In the genomic region with DNA sequence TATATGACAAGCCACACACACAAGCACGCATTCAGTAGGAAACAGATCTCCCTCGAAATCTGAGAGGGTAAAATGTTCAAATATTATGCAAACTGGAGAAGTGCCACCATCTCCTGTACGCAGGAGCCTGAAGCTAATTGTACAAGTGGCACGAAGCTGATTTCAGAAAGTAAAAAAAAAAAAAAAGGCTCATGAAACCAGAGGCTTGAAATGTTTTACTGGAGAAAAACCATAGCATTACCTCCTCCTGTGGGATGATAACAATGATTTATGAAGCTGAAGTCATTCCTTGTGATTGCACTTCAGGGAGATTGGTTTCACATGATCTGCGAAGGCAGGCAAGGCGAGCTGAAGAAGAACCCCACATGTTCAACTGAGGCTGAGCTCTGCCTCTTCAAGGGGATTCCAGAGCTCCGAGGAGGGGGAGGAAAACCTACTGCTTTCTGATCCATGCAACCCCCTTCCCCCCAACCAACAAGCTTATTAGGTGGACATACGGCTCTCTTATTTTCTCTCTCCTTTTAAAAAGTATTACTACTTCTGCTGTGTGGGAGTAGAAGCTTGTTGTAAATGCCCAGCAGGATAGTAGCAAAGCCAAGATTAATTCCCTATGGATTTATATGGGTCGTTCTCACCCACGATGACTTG, we compare ENCODE assay signal across 9 cellular contexts.
DNase-seq lines count a peak whose midpoint lies in the region; ATAC-seq and TF ChIP-seq lines count a peak whose summit lies in the region.
"Had no signal": no experiment of that assay in that cellular context is flagged by ENCODE, and none has a peak within 500 bp of the region (broad histone marks: within the 10 kb centered on the region; RNA-seq: fewer than 3 reads in every experiment).

No MANE protein-coding gene starts in this region.

- no peak for TF ChIP-seq EP300 in SK-N-SH (IDR thresholded peaks at IDR 0.05; ENCODE audit: borderline replicate concordance in 1 of 2, low read depth in 1 of 2, low read length in 1 of 2)

- peaks cover 41% of the 10 kb centered on the region for H3F3A ChIP-seq in SK-N-SH (replicated peaks; ENCODE audit: insufficient read depth)

- DNase-seq in AG04449 (ENCODE audit: low read depth, low spot score) (peak; percentile 89), HEK293T (ENCODE audit: extremely low spot score) (peak; percentile 64), SK-N-SH (no peak), kidney epithelial cell (ENCODE audit: low read depth) (peak; percentile 71)
- no peak for DNase-seq in activated CD4-positive, alpha-beta T cell treated with anti-CD3 and anti-CD28 coated beads, Interleukin-2, amount 50 U/mL, for 1 hour
- DNase-seq: effector CD4-positive, alpha-beta T cell had no signal

- 79% methylated on average over 10 of the region's 10 CpGs for WGBS in SK-N-SH (ENCODE audit: low lambda C conversion rate)

- POLR2A ChIA-PET in AG04449 (lab: Yijun Ruan, JAX) = interaction anchor here (0.8 to 1.7 kb wide), 14 partner anchors 10 to 195 kb away, joined by 3 to 12 read pairs (median 4); no protein-coding TSS in a partner anchor
- POLR2A ChIA-PET in HEK293T (lab: Yijun Ruan, JAX) = interaction anchor here (1.1 to 1.2 kb wide), 2 partner anchors 83 to 113 kb away, joined by 4 read pairs; no protein-coding TSS in a partner anchor
- POLR2A ChIA-PET in SK-N-SH (lab: Yijun Ruan, JAX) = no interaction called here

- H3K36me3 ChIP-seq in SK-N-SH (replicated peaks in 1 of 2; ENCODE audit: control insufficient read depth in 1 of 2, insufficient read depth in 2 of 2, low read length in 1 of 2) (peaks cover 4 to 38% of the 10 kb centered on the region in 2 experiments), kidney epithelial cell (ENCODE audit: control insufficient read depth, insufficient read depth, low read length) (no peaks in the 10 kb centered on the region)

- peak overlapping the region; percentile 52 for H3K4me2 ChIP-seq in SK-N-SH

- H3K4me1 ChIP-seq in SK-N-SH (ENCODE audit: control insufficient read depth in 1 of 2, insufficient read depth in 2 of 2, low read depth in 1 of 2, low read length in 1 of 2) = peaks cover 0 to 25% of the 10 kb centered on the region in 2 experiments; a peak in 3 of 4 replicates

- no peaks in the 10 kb centered on the region for H4K20me1 ChIP-seq in SK-N-SH (ENCODE audit: insufficient read depth)

- ATAC-seq in HG02763 (IDR thresholded peaks at IDR 0.05; ENCODE audit: unreplicated experiment) (no peak), HG03025 (IDR thresholded peaks at IDR 0.05; ENCODE audit: low FRiP score, unreplicated experiment) (no peak), GM19328 (IDR thresholded peaks at IDR 0.05; ENCODE audit: unreplicated experiment) (no peak)

- no peak for TF ChIP-seq CTCF in AG04449 (IDR thresholded peaks at IDR 0.05; ENCODE audit: insufficient read depth, low read length, missing control alignments)
- no peak for TF ChIP-seq CTCF in SK-N-SH (IDR thresholded peaks at IDR 0.05)
- TF ChIP-seq CTCF in kidney epithelial cell (IDR thresholded peaks at IDR 0.05; ENCODE audit: insufficient read depth, low read length, poor library complexity, severe bottlenecking) = no peak

- CTCF ChIA-PET in AG04449 (lab: Yijun Ruan, JAX) (interaction anchor here (0.7 to 1.6 kb wide), 10 partner anchors 10 to 177 kb away, joined by 3 to 8 read pairs (median 4); no protein-coding TSS in a partner anchor), HEK293T (lab: Yijun Ruan, JAX) (interaction anchor here (0.6 kb wide), 1 partner anchor 24 kb away, joined by 3 read pairs; no protein-coding TSS in a partner anchor), SK-N-SH (lab: Yijun Ruan, JAX) (interaction anchor here (0.9 kb wide), 1 partner anchor 35 kb away, joined by 3 read pairs; no protein-coding TSS in a partner anchor)

- no peaks in the 10 kb centered on the region for H3K9me2 ChIP-seq in SK-N-SH

- no peak for TF ChIP-seq RAD21 in SK-N-SH (IDR thresholded peaks at IDR 0.05; ENCODE audit: low read length)

- H3K4me3 ChIP-seq in AG04449 (ENCODE audit: low read depth, low read length) = peak overlapping the region; percentile 16; the same call in 1 of the 2 replicates
- H3K4me3 ChIP-seq in SK-N-SH (ENCODE audit: low read depth in 2 of 2, low read length in 1 of 2) = no peak overlapping the region
- no peak overlapping the region for H3K4me3 ChIP-seq in kidney epithelial cell (ENCODE audit: low read depth, low read length)

- no peaks in the 10 kb centered on the region for H3K27me3 ChIP-seq in SK-N-SH (ENCODE audit: insufficient read depth)
- no peaks in the 10 kb centered on the region for H3K27me3 ChIP-seq in kidney epithelial cell (ENCODE audit: control insufficient read depth, insufficient read depth, low read length)

- peak overlapping the region; percentile 62 to 84; a peak in 3 of 4 replicates for H3K27ac ChIP-seq in SK-N-SH (ENCODE audit: low read depth in 2 of 2, low read length in 1 of 2)

- peak overlapping the region; percentile 42; the same call in 1 of the 2 replicates for H3K9ac ChIP-seq in SK-N-SH

- H3K9me3 ChIP-seq in SK-N-SH = no peaks in the 10 kb centered on the region

- H2AFZ ChIP-seq in SK-N-SH (ENCODE audit: low read depth) = no peak overlapping the region

- H3K79me2 ChIP-seq in SK-N-SH (ENCODE audit: insufficient read depth) = peaks cover 60% of the 10 kb centered on the region

TF ChIP-seq in HEK293T, 16 proteins besides CTCF, POLR2A, EP300 and RAD21:
- TF ChIP-seq NFRKB (IDR thresholded peaks at IDR 0.05) = no peak
- peak; percentile 97 for TF ChIP-seq ZNF384 (IDR thresholded peaks at IDR 0.05)
- TF ChIP-seq LEF1 (IDR thresholded peaks at IDR 0.05; ENCODE audit: borderline replicate concordance) = no peak; the same call in 1 of the 2 replicates
- peak; percentile 52; the same call in 1 of the 2 replicates for TF ChIP-seq CTBP1 (IDR thresholded peaks at IDR 0.05; ENCODE audit: borderline replicate concordance)
- TF ChIP-seq, protein P1, sequence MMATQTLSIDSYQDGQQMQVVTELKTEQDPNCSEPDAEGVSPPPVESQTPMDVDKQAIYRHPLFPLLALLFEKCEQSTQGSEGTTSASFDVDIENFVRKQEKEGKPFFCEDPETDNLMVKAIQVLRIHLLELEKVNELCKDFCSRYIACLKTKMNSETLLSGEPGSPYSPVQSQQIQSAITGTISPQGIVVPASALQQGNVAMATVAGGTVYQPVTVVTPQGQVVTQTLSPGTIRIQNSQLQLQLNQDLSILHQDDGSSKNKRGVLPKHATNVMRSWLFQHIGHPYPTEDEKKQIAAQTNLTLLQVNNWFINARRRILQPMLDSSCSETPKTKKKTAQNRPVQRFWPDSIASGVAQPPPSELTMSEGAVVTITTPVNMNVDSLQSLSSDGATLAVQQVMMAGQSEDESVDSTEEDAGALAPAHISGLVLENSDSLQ (IDR thresholded peaks at IDR 0.05) = peak; percentile 91
- no peak for TF ChIP-seq ARNT (IDR thresholded peaks at IDR 0.05)
- TF ChIP-seq FOXK2 (IDR thresholded peaks at IDR 0.05) = no peak

TF ChIP-seq in SK-N-SH, 30 proteins besides CTCF, POLR2A, EP300 and RAD21:
- TF ChIP-seq, protein P2, sequence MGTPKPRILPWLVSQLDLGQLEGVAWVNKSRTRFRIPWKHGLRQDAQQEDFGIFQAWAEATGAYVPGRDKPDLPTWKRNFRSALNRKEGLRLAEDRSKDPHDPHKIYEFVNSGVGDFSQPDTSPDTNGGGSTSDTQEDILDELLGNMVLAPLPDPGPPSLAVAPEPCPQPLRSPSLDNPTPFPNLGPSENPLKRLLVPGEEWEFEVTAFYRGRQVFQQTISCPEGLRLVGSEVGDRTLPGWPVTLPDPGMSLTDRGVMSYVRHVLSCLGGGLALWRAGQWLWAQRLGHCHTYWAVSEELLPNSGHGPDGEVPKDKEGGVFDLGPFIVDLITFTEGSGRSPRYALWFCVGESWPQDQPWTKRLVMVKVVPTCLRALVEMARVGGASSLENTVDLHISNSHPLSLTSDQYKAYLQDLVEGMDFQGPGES (IDR thresholded peaks at IDR 0.05; ENCODE audit: low read depth, low read length) = no peak
- TF ChIP-seq NRF1 (IDR thresholded peaks at IDR 0.05; ENCODE audit: low read depth, low read length) = no peak
- no peak for TF ChIP-seq CHD2 (IDR thresholded peaks at IDR 0.05; ENCODE audit: low read length, partially characterized antibody)
- TF ChIP-seq TAF1 (IDR thresholded peaks at IDR 0.05; ENCODE audit: borderline replicate concordance, low read depth, low read length) = no peak

Comparison
In these comparisons a context has a peak if more than half of its experiments do, and no peak if none do; other contexts are left out.
1. DNase-seq: peak in AG04449 (single experiment), HEK293T (single experiment) and kidney epithelial cell (single experiment); none in SK-N-SH (single experiment) and activated CD4-positive, alpha-beta T cell treated with anti-CD3 and anti-CD28 coated beads, Interleukin-2, amount 50 U/mL, for 1 hour (single experiment).